Comparison of ENCODE assay signal across 1 cellular context in the genomic region with DNA sequence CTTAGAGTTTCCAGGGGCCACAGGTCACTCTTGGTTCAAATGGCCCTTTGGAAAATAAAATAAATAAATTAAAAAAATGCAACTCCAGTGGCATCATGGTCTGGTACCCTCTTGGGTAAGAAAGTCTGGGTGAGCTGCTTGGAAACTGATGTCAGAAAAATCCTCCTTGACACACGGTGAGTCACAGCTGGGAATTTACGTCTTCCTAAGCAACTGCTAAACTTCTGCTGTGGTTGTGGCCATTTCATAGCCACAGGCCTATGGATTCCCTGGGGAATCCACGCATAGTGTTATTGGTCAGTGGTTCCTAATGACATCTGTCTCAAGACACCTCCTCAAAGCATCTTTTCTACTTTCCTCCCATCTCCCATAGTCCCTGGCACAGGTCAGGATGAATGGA.
TF ChIP-seq lines count a peak whose summit lies in the region.

No MANE protein-coding gene starts in this region.

TF ChIP-seq in WTC11, 78 proteins besides CTCF, POLR2A, EP300 and RAD21:
- TF ChIP-seq, protein P1, sequence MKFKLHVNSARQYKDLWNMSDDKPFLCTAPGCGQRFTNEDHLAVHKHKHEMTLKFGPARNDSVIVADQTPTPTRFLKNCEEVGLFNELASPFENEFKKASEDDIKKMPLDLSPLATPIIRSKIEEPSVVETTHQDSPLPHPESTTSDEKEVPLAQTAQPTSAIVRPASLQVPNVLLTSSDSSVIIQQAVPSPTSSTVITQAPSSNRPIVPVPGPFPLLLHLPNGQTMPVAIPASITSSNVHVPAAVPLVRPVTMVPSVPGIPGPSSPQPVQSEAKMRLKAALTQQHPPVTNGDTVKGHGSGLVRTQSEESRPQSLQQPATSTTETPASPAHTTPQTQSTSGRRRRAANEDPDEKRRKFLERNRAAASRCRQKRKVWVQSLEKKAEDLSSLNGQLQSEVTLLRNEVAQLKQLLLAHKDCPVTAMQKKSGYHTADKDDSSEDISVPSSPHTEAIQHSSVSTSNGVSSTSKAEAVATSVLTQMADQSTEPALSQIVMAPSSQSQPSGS (CRISPR knock-in tag; IDR thresholded peaks at IDR 0.05; ENCODE audit: borderline replicate concordance, low read depth), result no peak
- TF ChIP-seq, protein P2, sequence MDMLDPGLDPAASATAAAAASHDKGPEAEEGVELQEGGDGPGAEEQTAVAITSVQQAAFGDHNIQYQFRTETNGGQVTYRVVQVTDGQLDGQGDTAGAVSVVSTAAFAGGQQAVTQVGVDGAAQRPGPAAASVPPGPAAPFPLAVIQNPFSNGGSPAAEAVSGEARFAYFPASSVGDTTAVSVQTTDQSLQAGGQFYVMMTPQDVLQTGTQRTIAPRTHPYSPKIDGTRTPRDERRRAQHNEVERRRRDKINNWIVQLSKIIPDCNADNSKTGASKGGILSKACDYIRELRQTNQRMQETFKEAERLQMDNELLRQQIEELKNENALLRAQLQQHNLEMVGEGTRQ (CRISPR knock-in tag; IDR thresholded peaks at IDR 0.05), result no peak
- no peak for TF ChIP-seq PRRX2 (CRISPR knock-in tag; IDR thresholded peaks at IDR 0.05)
- TF ChIP-seq, protein P3, sequence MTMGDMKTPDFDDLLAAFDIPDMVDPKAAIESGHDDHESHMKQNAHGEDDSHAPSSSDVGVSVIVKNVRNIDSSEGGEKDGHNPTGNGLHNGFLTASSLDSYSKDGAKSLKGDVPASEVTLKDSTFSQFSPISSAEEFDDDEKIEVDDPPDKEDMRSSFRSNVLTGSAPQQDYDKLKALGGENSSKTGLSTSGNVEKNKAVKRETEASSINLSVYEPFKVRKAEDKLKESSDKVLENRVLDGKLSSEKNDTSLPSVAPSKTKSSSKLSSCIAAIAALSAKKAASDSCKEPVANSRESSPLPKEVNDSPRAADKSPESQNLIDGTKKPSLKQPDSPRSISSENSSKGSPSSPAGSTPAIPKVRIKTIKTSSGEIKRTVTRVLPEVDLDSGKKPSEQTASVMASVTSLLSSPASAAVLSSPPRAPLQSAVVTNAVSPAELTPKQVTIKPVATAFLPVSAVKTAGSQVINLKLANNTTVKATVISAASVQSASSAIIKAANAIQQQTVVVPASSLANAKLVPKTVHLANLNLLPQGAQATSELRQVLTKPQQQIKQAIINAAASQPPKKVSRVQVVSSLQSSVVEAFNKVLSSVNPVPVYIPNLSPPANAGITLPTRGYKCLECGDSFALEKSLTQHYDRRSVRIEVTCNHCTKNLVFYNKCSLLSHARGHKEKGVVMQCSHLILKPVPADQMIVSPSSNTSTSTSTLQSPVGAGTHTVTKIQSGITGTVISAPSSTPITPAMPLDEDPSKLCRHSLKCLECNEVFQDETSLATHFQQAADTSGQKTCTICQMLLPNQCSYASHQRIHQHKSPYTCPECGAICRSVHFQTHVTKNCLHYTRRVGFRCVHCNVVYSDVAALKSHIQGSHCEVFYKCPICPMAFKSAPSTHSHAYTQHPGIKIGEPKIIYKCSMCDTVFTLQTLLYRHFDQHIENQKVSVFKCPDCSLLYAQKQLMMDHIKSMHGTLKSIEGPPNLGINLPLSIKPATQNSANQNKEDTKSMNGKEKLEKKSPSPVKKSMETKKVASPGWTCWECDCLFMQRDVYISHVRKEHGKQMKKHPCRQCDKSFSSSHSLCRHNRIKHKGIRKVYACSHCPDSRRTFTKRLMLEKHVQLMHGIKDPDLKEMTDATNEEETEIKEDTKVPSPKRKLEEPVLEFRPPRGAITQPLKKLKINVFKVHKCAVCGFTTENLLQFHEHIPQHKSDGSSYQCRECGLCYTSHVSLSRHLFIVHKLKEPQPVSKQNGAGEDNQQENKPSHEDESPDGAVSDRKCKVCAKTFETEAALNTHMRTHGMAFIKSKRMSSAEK (CRISPR knock-in tag; IDR thresholded peaks at IDR 0.05; ENCODE audit: borderline replicate concordance), result no peak
TF ChIP-seq in WTC11: peak in this region for 0.
